ENCODE assay signal across 8 cellular contexts in the genomic region with DNA sequence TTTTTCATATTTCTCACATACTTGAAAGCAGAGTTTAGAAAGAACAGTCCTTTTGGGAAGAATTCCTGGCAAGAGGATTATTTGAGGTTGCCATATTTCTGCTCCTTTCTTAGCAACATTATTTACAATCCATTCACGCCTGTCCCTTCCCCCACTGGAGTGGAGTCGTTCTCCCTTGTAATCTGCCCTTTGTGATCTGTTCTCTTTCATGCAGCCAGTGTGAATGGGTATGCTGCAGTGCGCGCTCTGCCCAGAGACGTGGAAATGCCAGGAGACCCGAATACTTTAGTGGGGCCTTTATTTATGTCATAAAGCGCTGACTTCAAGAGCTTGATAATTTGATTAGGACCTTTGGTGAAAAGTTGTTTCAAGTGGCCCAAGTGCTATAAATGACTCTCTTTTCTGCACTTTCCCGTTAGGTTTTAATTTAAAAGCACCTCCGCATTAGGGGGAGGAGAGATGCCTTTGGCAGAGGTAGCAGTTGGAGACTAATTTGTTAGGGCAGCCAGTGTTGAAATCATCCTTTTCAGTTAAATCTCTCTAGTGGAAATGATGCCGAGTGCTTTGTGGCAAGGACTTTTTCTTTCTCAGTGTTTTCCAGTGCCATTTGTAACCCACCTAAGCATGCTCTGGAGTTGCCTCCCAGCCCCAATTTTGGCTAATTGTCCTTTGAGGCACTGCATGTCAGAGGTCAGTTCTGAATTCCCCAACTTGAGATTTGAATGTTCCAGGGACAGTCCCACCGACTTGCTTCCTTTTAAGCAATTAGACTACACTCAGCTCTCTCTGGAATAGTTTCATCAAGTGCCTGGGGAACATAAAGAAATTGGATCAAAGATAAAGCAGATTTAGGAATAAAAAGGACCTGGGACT. TPM values are rescaled to one million over a fixed set of nuclear protein-coding genes. Genes with fewer than 3 reads are reported as not detected.
DNase-seq lines count a peak whose midpoint lies in the region; ATAC-seq and TF ChIP-seq lines count a peak whose summit lies in the region.

No MANE protein-coding gene starts in this region.

- H3K36me3 ChIP-seq in colonic mucosa (no peaks in the 10 kb centered on the region), thoracic aorta (no peaks in the 10 kb centered on the region)

- TF ChIP-seq CTCF in colonic mucosa (IDR thresholded peaks at IDR 0.05), result no peak
- TF ChIP-seq CTCF in mesothelial cell of epicardium (IDR thresholded peaks at IDR 0.05; ENCODE audit: unreplicated experiment), result no peak
- TF ChIP-seq CTCF in thoracic aorta (IDR thresholded peaks at IDR 0.05), result no peak

- intact Hi-C loops in colonic mucosa (cut with DNase I), result no loop called here

- H3K9me3 ChIP-seq in colonic mucosa (no peaks in the 10 kb centered on the region), thoracic aorta (no peaks in the 10 kb centered on the region)

- peak overlapping the region; percentile 97 for H3K27ac Mint-ChIP-seq in activated CD8-positive, alpha-beta memory T cell treated with anti-CD3 and anti-CD28 coated beads, Interleukin-2, amount 10 ng/mL, durations not matched to agents 7 days and 5 days
- peak overlapping the region; percentile 71 for H3K27ac Mint-ChIP-seq in mesothelial cell of epicardium

- DNase-seq in activated CD8-positive, alpha-beta memory T cell treated with anti-CD3 and anti-CD28 coated beads, Interleukin-2, amount 10 ng/mL, durations not matched to agents 7 days and 5 days, result no peak
- DNase-seq in activated CD8-positive, alpha-beta memory T cell treated with anti-CD3 and anti-CD28 coated beads, Interleukin-2, amount 50 U/mL, for 48 hours, result no peak
- DNase-seq in colonic mucosa (peak; percentile 28), mesothelial cell of epicardium (ENCODE audit: low spot score in 2 of 2, unreplicated experiment in 2 of 2) (no peak), thoracic aorta (ENCODE audit: low spot score) (no peak), RPMI8226 (no peak)

- peak overlapping the region; percentile 56 for H3K4me3 Mint-ChIP-seq in activated CD8-positive, alpha-beta memory T cell treated with anti-CD3 and anti-CD28 coated beads, Interleukin-2, amount 10 ng/mL, durations not matched to agents 7 days and 5 days
- H3K4me3 Mint-ChIP-seq in mesothelial cell of epicardium, result no peak overlapping the region

- H3K27me3 ChIP-seq in colonic mucosa, result no peaks in the 10 kb centered on the region
- no peaks in the 10 kb centered on the region for H3K27me3 ChIP-seq in thoracic aorta (replicated peaks; ENCODE audit: insufficient read depth)

- H3K9me3 Mint-ChIP-seq in activated CD8-positive, alpha-beta memory T cell treated with anti-CD3 and anti-CD28 coated beads, Interleukin-2, amount 10 ng/mL, durations not matched to agents 7 days and 5 days (ENCODE audit: low read depth), result no peaks in the 10 kb centered on the region
- H3K9me3 Mint-ChIP-seq in mesothelial cell of epicardium, result no peaks in the 10 kb centered on the region

- no peak overlapping the region for H3K9ac ChIP-seq in colonic mucosa (ENCODE audit: low read depth in 2 of 2, low read length in 2 of 2)

- H3K27me3 Mint-ChIP-seq in activated CD8-positive, alpha-beta memory T cell treated with anti-CD3 and anti-CD28 coated beads, Interleukin-2, amount 10 ng/mL, durations not matched to agents 7 days and 5 days, result no peaks in the 10 kb centered on the region
- no peaks in the 10 kb centered on the region for H3K27me3 Mint-ChIP-seq in mesothelial cell of epicardium (ENCODE audit: low read depth)

- ATAC-seq in activated CD8-positive, alpha-beta memory T cell treated with anti-CD3 and anti-CD28 coated beads, Interleukin-2, amount 10 ng/mL, durations not matched to agents 7 days and 5 days, result no peak
- no peak for ATAC-seq in thoracic aorta (ENCODE audit: insufficient number of reproducible peaks, low FRiP score, low read depth)
- ATAC-seq in esophagus mucosa, result no peak
- no peak for ATAC-seq in HG03469 (IDR thresholded peaks at IDR 0.05; ENCODE audit: unreplicated experiment)

- CTCF ChIA-PET in activated CD8-positive, alpha-beta memory T cell treated with anti-CD3 and anti-CD28 coated beads, Interleukin-2, amount 10 ng/mL, durations not matched to agents 7 days and 5 days (lab: Charles Lee), result interaction anchor here (1.5 to 3.9 kb wide), 2 partner anchors 8 to 9 kb away, joined by 3 to 33 read pairs; no protein-coding TSS in a partner anchor

- H3K27ac ChIP-seq in colonic mucosa (peak overlapping the region; percentile 23), thoracic aorta (peak overlapping the region in 1 of 2 donors; percentile 27)

- H3K4me3 ChIP-seq in colonic mucosa (no peak overlapping the region), thoracic aorta (peak overlapping the region; percentile 20)

- peaks cover 34% of the 10 kb centered on the region for H3K36me3 Mint-ChIP-seq in activated CD8-positive, alpha-beta memory T cell treated with anti-CD3 and anti-CD28 coated beads, Interleukin-2, amount 10 ng/mL, durations not matched to agents 7 days and 5 days
- H3K36me3 Mint-ChIP-seq in mesothelial cell of epicardium, result peaks cover 5% of the 10 kb centered on the region

- H3K4me1 Mint-ChIP-seq in activated CD8-positive, alpha-beta memory T cell treated with anti-CD3 and anti-CD28 coated beads, Interleukin-2, amount 10 ng/mL, durations not matched to agents 7 days and 5 days, result peaks cover 87% of the 10 kb centered on the region
- peaks cover 56% of the 10 kb centered on the region for H3K4me1 Mint-ChIP-seq in mesothelial cell of epicardium

- H3K4me1 ChIP-seq in colonic mucosa (peaks cover 21% of the 10 kb centered on the region), thoracic aorta (ENCODE audit: control insufficient read depth in 1 of 2, low read depth in 2 of 2) (peaks cover 55 to 73% of the 10 kb centered on the region in 2 donors)

RNA-seq across cellular contexts. Expression of a gene that starts 52.5 kb away (rescaled TPM):
- 10 to 100 TPM; 68.0 to 94.9 TPM for total RNA-seq in activated CD8-positive, alpha-beta memory T cell treated with anti-CD3 and anti-CD28 coated beads, Interleukin-2, amount 10 ng/mL, durations not matched to agents 7 days and 5 days
- total RNA-seq in colonic mucosa (10 to 100 TPM; 50.3 to 75.8 TPM), mesothelial cell of epicardium (70.1 to 74.9 TPM (median 73.4 TPM) in 3 replicates), thoracic aorta (10 to 100 TPM; 54.4 to 70.3 TPM), esophagus mucosa (63.8 TPM)

RNA-seq across cellular contexts. Expression of a gene that starts 58.6 kb away (rescaled TPM):
- total RNA-seq in activated CD8-positive, alpha-beta memory T cell treated with anti-CD3 and anti-CD28 coated beads, Interleukin-2, amount 10 ng/mL, durations not matched to agents 7 days and 5 days, result 1 to 10 TPM in 1 of 2 experiments, not detected in 1; 1.3 TPM
- total RNA-seq in colonic mucosa (not detected), mesothelial cell of epicardium (not detected in 3 replicates), thoracic aorta (not detected), esophagus mucosa (not detected)
